31 cellular contexts compared by ENCODE assay signal in the genomic region with DNA sequence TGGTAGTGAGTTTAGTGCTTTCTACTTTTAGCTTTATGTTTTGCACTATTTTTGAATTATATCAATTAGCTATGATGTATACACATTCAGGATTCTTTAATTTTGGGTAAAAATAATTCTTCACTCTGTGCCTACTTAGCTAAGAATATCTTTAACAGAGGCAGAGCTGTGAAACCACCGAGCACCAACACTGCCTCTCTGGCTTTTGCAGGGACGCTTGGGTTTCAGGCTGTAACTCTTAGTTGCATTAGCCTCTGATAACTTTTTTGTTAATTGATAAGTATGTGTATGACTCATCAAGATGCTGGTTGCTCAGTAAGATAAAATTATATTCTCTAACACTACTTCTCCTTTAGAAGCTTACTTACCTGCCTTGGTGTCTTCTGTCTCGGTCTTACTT.
"Had no signal": no experiment of that assay in that cellular context is flagged by ENCODE, and none has a peak within 500 bp of the region (broad histone marks: within the 10 kb centered on the region; RNA-seq: fewer than 3 reads in every experiment).

No MANE protein-coding gene starts in this region.

- H3K36me3 ChIP-seq: left lung, lower lobe of right lung, pancreas, prostate gland, stomach, suprapubic skin, thoracic aorta, tibial artery, upper lobe of right lung had no signal

- H3K36me3 Mint-ChIP-seq: naive thymus-derived CD8-positive, alpha-beta T cell had no signal

- FAIRE-seq: islet of Langerhans, kidney, pancreas, urothelium cell line had no signal

- H3K27me3 ChIP-seq: left lung, pancreas, stomach, suprapubic skin, tibial artery, upper lobe of right lung had no signal

- H3K9me3 ChIP-seq: left lung, lower lobe of right lung, pancreas, prostate gland, stomach, suprapubic skin, thoracic aorta, tibial artery, upper lobe of right lung had no signal

- H3K4me3 Mint-ChIP-seq: neural crest cell; stimulated activated naive B cell treated with anti-CD40 and anti-IgM and Interleukin-4, amounts not matched to agents 10 μg/mL and 1 μg/mL and 100 μg/mL, for 72 hours had no signal

- H3K4me1 ChIP-seq: left lung, lower lobe of right lung, pancreas, prostate gland, stomach, suprapubic skin, tibial artery, upper lobe of right lung had no signal

- H3K27me3 Mint-ChIP-seq: stimulated activated naive B cell treated with anti-CD40 and anti-IgM and Interleukin-4, amounts not matched to agents 10 μg/mL and 1 μg/mL and 100 μg/mL, for 72 hours had no signal

- H3K4me3 ChIP-seq: left lung, lower lobe of right lung, pancreas, prostate gland, skin epidermis, stomach, suprapubic skin, thoracic aorta, tibial artery, upper lobe of right lung had no signal

- ATAC-seq: left colon; left lung; lower lobe of right lung; naive thymus-derived CD8-positive, alpha-beta T cell; pancreas; right cardiac atrium; sciatic nerve; stimulated activated naive B cell treated with anti-CD40 and anti-IgM and Interleukin-4, amounts not matched to agents 10 μg/mL and 1 μg/mL and 100 μg/mL, for 72 hours; stimulated activated naive CD8-positive, alpha-beta T cell treated with anti-CD3 and anti-CD28 coated beads, Interleukin-15, Interleukin-2, amounts not matched to agents 100 U/mL and 50 U/mL, for 24 hours; upper lobe of right lung had no signal

- DNase-seq: hippocampal formation; kidney; left colon; left lung; lower lobe of right lung; mammary epithelial cell; mesenchymal stem cell; naive thymus-derived CD8-positive, alpha-beta T cell; nucleus accumbens; pancreas; posterior cingulate gyrus; retina; right cardiac atrium; stimulated activated CD4-positive, alpha-beta T cell treated with anti-CD3 and anti-CD28 coated beads, Interleukin-12 subunit alpha, Interleukin-12 subunit beta, amount 100 ng/mL, for 4 hours; stimulated activated CD4-positive, alpha-beta T cell treated with anti-CD3 and anti-CD28 coated beads, Interleukin-15, amount 100 ng/mL, for 24 hours; stimulated activated CD4-positive, alpha-beta T cell treated with anti-CD3 and anti-CD28 coated beads, Interleukin-2, amount 100 ng/mL, for 24 hours; stimulated activated CD4-positive, alpha-beta T cell treated with anti-CD3 and anti-CD28 coated beads, Interleukin-4, amount 100 ng/mL, for 1 hour; stimulated activated naive B cell treated with anti-CD40 and anti-IgM and Interleukin-4, amounts not matched to agents 10 μg/mL and 1 μg/mL and 100 μg/mL, for 72 hours; stimulated activated naive CD8-positive, alpha-beta T cell treated with anti-CD3 and anti-CD28 coated beads, Interleukin-15, Interleukin-2, amounts not matched to agents 100 U/mL and 50 U/mL, for 24 hours; stomach; tibial artery; trophoblast cell; upper lobe of right lung had no signal

- H3K27ac ChIP-seq: left lung, lower lobe of right lung, pancreas, prostate gland, skin epidermis, stomach, suprapubic skin, thoracic aorta, tibial artery, upper lobe of right lung had no signal

- H3K27ac Mint-ChIP-seq: stimulated activated naive B cell treated with anti-CD40 and anti-IgM and Interleukin-4, amounts not matched to agents 10 μg/mL and 1 μg/mL and 100 μg/mL, for 72 hours had no signal
